In genomic region chr1:31980835-31981782, GRCh38 we compare ENCODE assay signal across 1 cellular context.
TF ChIP-seq lines count a peak whose summit lies in the region.

No MANE protein-coding gene starts in this region.

TF ChIP-seq in GM12878, 131 proteins besides CTCF, POLR2A, EP300 and RAD21 (continued from another document and continues in another):
- no peak for TF ChIP-seq CBX3 (IDR thresholded peaks at IDR 0.05; ENCODE audit: borderline replicate concordance, low read depth)
- TF ChIP-seq ZSCAN29 (IDR thresholded peaks at IDR 0.05), result no peak
- no peak for TF ChIP-seq PAX5 (IDR thresholded peaks at IDR 0.05; ENCODE audit: borderline replicate concordance, low read depth, low read length)
- peak; percentile 43; the same call in 1 of the 2 replicates for TF ChIP-seq EED (IDR thresholded peaks at IDR 0.05; ENCODE audit: low read depth)
- no peak for TF ChIP-seq ELK1 (IDR thresholded peaks at IDR 0.05; ENCODE audit: low read depth, low read length)
- TF ChIP-seq SMARCA5 (IDR thresholded peaks at IDR 0.05), result peak; percentile 97
- TF ChIP-seq HCFC1 (IDR thresholded peaks at IDR 0.05; ENCODE audit: low read length), result no peak
- TF ChIP-seq IRF3 (IDR thresholded peaks at IDR 0.05), result no peak
- TF ChIP-seq SMAD5 (IDR thresholded peaks at IDR 0.05; ENCODE audit: low read depth), result no peak
- no peak for TF ChIP-seq RFX5 (IDR thresholded peaks at IDR 0.05; ENCODE audit: low read depth, low read length)
- no peak for TF ChIP-seq SUPT20H (IDR thresholded peaks at IDR 0.05; ENCODE audit: borderline replicate concordance, control insufficient read depth, low read depth, low read length)
- TF ChIP-seq TCF12 (IDR thresholded peaks at IDR 0.05; ENCODE audit: low read depth, low read length), result no peak
- no peak for TF ChIP-seq CHD4 (IDR thresholded peaks at IDR 0.05)
- TF ChIP-seq POU2F2 (IDR thresholded peaks at IDR 0.05; ENCODE audit: borderline replicate concordance, low read depth, low read length), result no peak; the same call in 2 of the 3 replicates
- no peak for TF ChIP-seq KLF5 (IDR thresholded peaks at IDR 0.05; ENCODE audit: partially characterized antibody)
- 0 out of 2 replicates have a peak, but pooled peaks have one; percentile 68 for TF ChIP-seq HDAC2 (IDR thresholded peaks at IDR 0.05)
- 0 out of 2 replicates have a peak, but pooled peaks have one; percentile 48 for TF ChIP-seq MTA3 (IDR thresholded peaks at IDR 0.05; ENCODE audit: borderline replicate concordance, low read length)
- no peak for TF ChIP-seq ZNF622 (IDR thresholded peaks at IDR 0.05)
- no peak for TF ChIP-seq ZNF592 (IDR thresholded peaks at IDR 0.05)
- no peak for TF ChIP-seq USF2 (IDR thresholded peaks at IDR 0.05; ENCODE audit: borderline replicate concordance, low read depth, low read length)
- no peak for TF ChIP-seq CREB1 (IDR thresholded peaks at IDR 0.05; ENCODE audit: low read depth)
- TF ChIP-seq IKZF1 (conservative IDR thresholded peaks at IDR 0.05), result peak; percentile 79
- no peak for TF ChIP-seq ATF3 (IDR thresholded peaks at IDR 0.05; ENCODE audit: borderline replicate concordance, extremely low read depth, low read depth, low read length)
- no peak for TF ChIP-seq MAX (IDR thresholded peaks at IDR 0.05; ENCODE audit: low read depth, low read length)
- no peak; the same call in 1 of the 2 replicates for TF ChIP-seq ZNF687 (IDR thresholded peaks at IDR 0.05)
- no peak for TF ChIP-seq ZBTB11 (CRISPR knock-in tag; IDR thresholded peaks at IDR 0.05)
- TF ChIP-seq ESRRA (IDR thresholded peaks at IDR 0.05; ENCODE audit: low read length), result no peak
- no peak for TF ChIP-seq SRF (IDR thresholded peaks at IDR 0.05; ENCODE audit: low read depth in 2 of 2, low read length in 2 of 2)
- TF ChIP-seq BCL11A (IDR thresholded peaks at IDR 0.05; ENCODE audit: low read depth, low read length), result 0 out of 2 replicates have a peak, but pooled peaks have one; percentile 11
- TF ChIP-seq JUNB (IDR thresholded peaks at IDR 0.05), result no peak
- no peak for TF ChIP-seq TAF1 (IDR thresholded peaks at IDR 0.05; ENCODE audit: borderline replicate concordance, low read depth, low read length)
- no peak for TF ChIP-seq MYC (IDR thresholded peaks at IDR 0.05; ENCODE audit: insufficient read depth, insufficient read length, insufficient replicate concordance, low read length, severe bottlenecking)
- no peak for TF ChIP-seq NRF1 (conservative IDR thresholded peaks at IDR 0.05; ENCODE audit: low read depth, low read length)
- no peak; the same call in 1 of the 2 replicates for TF ChIP-seq HSF1 (IDR thresholded peaks at IDR 0.05; ENCODE audit: low read depth, low read length)
- no peak for TF ChIP-seq JUND (IDR thresholded peaks at IDR 0.05; ENCODE audit: low read depth, low read length)
- no peak for TF ChIP-seq HDAC6 (IDR thresholded peaks at IDR 0.05; ENCODE audit: unreplicated experiment)
- no peak for TF ChIP-seq EZH2 (IDR thresholded peaks at IDR 0.05; ENCODE audit: borderline replicate concordance, control insufficient read depth, low read depth, low read length)
- TF ChIP-seq RELB (IDR thresholded peaks at IDR 0.05; ENCODE audit: low read depth), result peak; percentile 73; the same call in 1 of the 2 replicates
- no peak for TF ChIP-seq TBL1XR1 (IDR thresholded peaks at IDR 0.05; ENCODE audit: low read depth, low read length)
- TF ChIP-seq GATAD2B (conservative IDR thresholded peaks at IDR 0.05; ENCODE audit: low read depth), result peak; percentile 55; the same call in 1 of the 2 replicates
- 0 out of 2 replicates have a peak, but pooled peaks have one; percentile 11 for TF ChIP-seq RB1 (IDR thresholded peaks at IDR 0.05; ENCODE audit: borderline replicate concordance)
- TF ChIP-seq STAT3 (IDR thresholded peaks at IDR 0.05; ENCODE audit: low read depth, low read length), result no peak
- no peak for TF ChIP-seq YBX1 (IDR thresholded peaks at IDR 0.05)
- TF ChIP-seq SP1 (IDR thresholded peaks at IDR 0.05; ENCODE audit: low read depth, low read length), result peak; percentile 11
- TF ChIP-seq SMC3 (IDR thresholded peaks at IDR 0.05; ENCODE audit: borderline replicate concordance, low read length), result no peak
- TF ChIP-seq ZNF384 (IDR thresholded peaks at IDR 0.05; ENCODE audit: borderline replicate concordance, low read depth, low read length), result peak; percentile 68; the same call in 1 of the 2 replicates
- TF ChIP-seq MYB (IDR thresholded peaks at IDR 0.05; ENCODE audit: borderline replicate concordance, low read depth, low read length), result no peak
